Comparison of ENCODE assay signal across 14 cellular contexts in the genomic region with DNA sequence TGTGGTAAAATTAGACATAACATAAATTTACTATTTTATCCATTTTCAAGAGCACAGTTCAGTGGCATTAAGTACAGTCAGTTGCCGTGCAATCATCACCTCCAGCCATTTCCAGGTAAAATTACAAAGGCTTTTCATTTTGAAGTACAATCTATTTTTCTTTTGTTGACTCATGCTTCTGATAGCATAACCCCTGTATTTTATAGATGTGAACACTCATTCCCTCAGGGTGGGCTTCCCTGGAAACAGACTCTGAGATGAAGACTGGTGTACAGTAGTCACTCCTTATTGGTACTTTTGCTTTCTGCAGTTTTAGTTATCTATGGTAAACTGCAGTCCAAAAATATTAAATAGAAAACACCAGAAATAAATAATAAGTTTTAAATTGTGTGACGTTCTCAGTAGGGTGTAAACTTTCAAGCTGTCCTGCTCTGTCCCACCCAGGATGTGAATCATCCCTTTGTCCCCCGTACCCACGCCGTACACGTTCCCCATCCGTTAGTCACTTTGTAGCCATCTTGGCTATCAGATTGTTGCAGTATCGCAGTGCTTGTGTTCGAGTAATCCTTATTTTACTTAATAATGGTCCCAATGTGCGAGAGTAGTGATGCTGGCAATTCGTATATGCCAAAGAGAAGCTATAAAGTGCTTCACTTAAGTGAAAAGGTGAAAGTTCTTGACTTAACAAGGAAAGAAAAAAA. TPM values are rescaled to one million over a fixed set of nuclear protein-coding genes. Genes with fewer than 3 reads are reported as not detected.
DNase-seq lines count a peak whose midpoint lies in the region; ATAC-seq and TF ChIP-seq lines count a peak whose summit lies in the region.
"Had no signal": no experiment of that assay in that cellular context is flagged by ENCODE, and none has a peak within 500 bp of the region (broad histone marks: within the 10 kb centered on the region; RNA-seq: fewer than 3 reads in every experiment).

No MANE protein-coding gene starts in this region.

- no peaks in the 10 kb centered on the region for H3K9me3 Mint-ChIP-seq in HFFc6
- H3K9me3 Mint-ChIP-seq: CD8-positive, alpha-beta T cell had no signal

- TF ChIP-seq CTCF in HFFc6 (IDR thresholded peaks at IDR 0.05): no peak
- no peak for TF ChIP-seq CTCF in Panc1 (IDR thresholded peaks at IDR 0.05)
- no peak for TF ChIP-seq CTCF in spleen (IDR thresholded peaks at IDR 0.05 in 8 of 11, conservative IDR thresholded peaks at IDR 0.05 in 3 of 11)

- POLR2A ChIA-PET in Panc1 (lab: Charles Lee): no interaction called here

- 78 to 86% (median 82%) methylated on average over 11 of the region's 11 CpGs for WGBS in spleen, 5 donors

- H3K27ac ChIP-seq in Panc1 (ENCODE audit: low read length) (peak overlapping the region; percentile 73), spleen (no peak overlapping the region)
- H3K27ac ChIP-seq: suprapubic skin had no signal

- H3K4me1 ChIP-seq in Panc1 (ENCODE audit: control insufficient read depth, insufficient read depth, low read length) (peaks cover 19% of the 10 kb centered on the region), spleen (peaks cover 0 to 5% (median 0%) of the 10 kb centered on the region in 6 donors)

- H3K36me3 Mint-ChIP-seq in HFFc6 (ENCODE audit: low read depth): no peaks in the 10 kb centered on the region; the same call in 1 of the 2 replicates
- H3K36me3 Mint-ChIP-seq: activated naive CD8-positive, alpha-beta T cell; CD8-positive, alpha-beta T cell had no signal

- H3K27me3 ChIP-seq in Panc1 (ENCODE audit: control insufficient read depth, insufficient read depth, low read length): no peaks in the 10 kb centered on the region
- no peaks in the 10 kb centered on the region for H3K27me3 ChIP-seq in spleen (replicated peaks in 1 of 7)
- H3K27me3 ChIP-seq: suprapubic skin had no signal

- peaks cover 30% of the 10 kb centered on the region; the same call in 1 of the 2 replicates for H3K4me1 Mint-ChIP-seq in HFFc6 (ENCODE audit: low read depth)

- H3K9me3 ChIP-seq in Panc1 (ENCODE audit: control insufficient read depth, insufficient read depth, low read depth, low read length) (no peaks in the 10 kb centered on the region), spleen (peaks cover 0 to 3% (median 0%) of the 10 kb centered on the region in 8 donors)
- H3K9me3 ChIP-seq: suprapubic skin had no signal

- in situ Hi-C loops in Panc1 (cut with HindIII; ENCODE audit: low pct_unique_long_range_greater_than_20kb, low sequenced_read_pairs): no loop called here

- TF ChIP-seq POLR2A in spleen (IDR thresholded peaks at IDR 0.05): no peak

- H3K36me3 ChIP-seq in Panc1 (ENCODE audit: control insufficient read depth, insufficient read depth, low read length) (no peaks in the 10 kb centered on the region), spleen (no peaks in the 10 kb centered on the region)
- H3K36me3 ChIP-seq: suprapubic skin had no signal

- ATAC-seq in Panc1 (peak; percentile 93), HG03432 (IDR thresholded peaks at IDR 0.05; ENCODE audit: unreplicated experiment) (no peak)
- ATAC-seq: CD8-positive, alpha-beta T cell had no signal

- CTCF ChIA-PET in Panc1 (lab: Charles Lee): no interaction called here

- peak overlapping the region; percentile 23; the same call in 1 of the 2 replicates for H3K4me3 Mint-ChIP-seq in HFFc6
- H3K4me3 Mint-ChIP-seq: activated naive CD8-positive, alpha-beta T cell; CD8-positive, alpha-beta T cell had no signal

- DNase-seq in HFFc6: no peak
- peak; percentile 74 for DNase-seq in Panc1 (ENCODE audit: low read depth, low spot score)
- DNase-seq in dermis blood vessel endothelial cell: peak; percentile 47
- peak; percentile 43 for DNase-seq in pons (ENCODE audit: low spot score)
- no peak for DNase-seq in DMS79 treated with DMSO at 0.1 percent for 48 hours (lab: John Stamatoyannopoulos, UW)
- DNase-seq in spleen: no peak
- DNase-seq in cerebellar nuclear complex (lab: John Stamatoyannopoulos, UW): no peak
- DNase-seq: CD8-positive, alpha-beta T cell; NCI-H1092 treated with DMSO at 0.1 percent for 48 hours; NCI-H510A treated with DMSO at 0.1 percent for 48 hours had no signal

- no TSS peak for BruUV-seq in Panc1 (replicated peaks; lab: Mats Ljungman, UMichigan)

- H3K4me3 ChIP-seq in Panc1 (ENCODE audit: low read depth in 2 of 2, low read length in 2 of 2) (peak overlapping the region; percentile 31 to 37), spleen (no peak overlapping the region)
- H3K4me3 ChIP-seq: coronary artery, suprapubic skin had no signal

- H3K27me3 Mint-ChIP-seq in HFFc6 (ENCODE audit: insufficient read depth): peaks cover 2% of the 10 kb centered on the region
- H3K27me3 Mint-ChIP-seq: activated naive CD8-positive, alpha-beta T cell had no signal

- peak overlapping the region; percentile 72; the same call in 1 of the 2 replicates for H3K27ac Mint-ChIP-seq in HFFc6
- H3K27ac Mint-ChIP-seq: activated naive CD8-positive, alpha-beta T cell; CD8-positive, alpha-beta T cell had no signal

- intact Hi-C loops in Panc1 (cut with micrococcal nuclease; ENCODE audit: unreplicated experiment): no loop called here
- intact Hi-C loops in spleen (cut with DNase I; ENCODE audit: low total_unique reads): no loop called here

RNA-seq across cellular contexts. Expression of gene NAB1, which starts 41.1 kb away (rescaled TPM):
- total RNA-seq in HFFc6 (2021; fragmentation: NEBNext Ultra II Directional; extraction: Animal tissue kit (Norgen Biotek cat#: 25700)): 10 to 100 TPM; 14.3 to 30.1 (median 25.5) TPM
- total RNA-seq in Panc1 (2021; ENCODE audit: unreplicated experiment) (40.2 TPM), dermis blood vessel endothelial cell (38.8 and 64.2 TPM in 2 replicates), spleen (10 to 100 TPM; 26.1 to 44.7 (median 31.2) TPM)
- 25.1 TPM for polyA plus RNA-seq in Panc1 (2012; ENCODE audit: insufficient read length)
- polyA plus RNA-seq in spleen: 10 to 100 TPM in 1 of 3 donors, 1 to 10 TPM in 2; 8.8 to 14.6 (median 9.2) TPM

Comparison
In these comparisons a context has a peak if more than half of its experiments do, and no peak if none do; other contexts are left out.
1. DNase-seq: peak in Panc1 (single experiment), dermis blood vessel endothelial cell (single experiment) and pons (single experiment); none in HFFc6 (single experiment), DMS79 treated with DMSO at 0.1 percent for 48 hours (single experiment), spleen (single experiment) and cerebellar nuclear complex (0 of 2).
2. H3K4me3 ChIP-seq: peak in Panc1 (2 of 2); none in spleen (0 of 8).